ENCODE assay signal across 18 cellular contexts in genomic region chr2:163657257-163657656, GRCh38.
DNase-seq lines count a peak whose midpoint lies in the region; ATAC-seq and TF ChIP-seq lines count a peak whose summit lies in the region.
"Had no signal": no experiment of that assay in that cellular context is flagged by ENCODE, and none has a peak within 500 bp of the region (broad histone marks: within the 10 kb centered on the region; RNA-seq: fewer than 3 reads in every experiment).

No MANE protein-coding gene starts in this region.

- ATAC-seq in heart right ventricle (no peak), thoracic aorta (ENCODE audit: insufficient number of reproducible peaks, low FRiP score, low read depth) (no peak), GM21528 (IDR thresholded peaks at IDR 0.05; ENCODE audit: low FRiP score, unreplicated experiment) (no peak)
- ATAC-seq: activated CD4-positive, alpha-beta T cell treated with anti-CD3 and anti-CD28 coated beads for 36 hours; right lobe of liver had no signal

- peak overlapping the region in 8 of 10 donors; percentile 5 to 76 (median 65) for H3K27ac ChIP-seq in heart right ventricle
- peak overlapping the region in 1 of 2 donors; percentile 63 for H3K27ac ChIP-seq in right atrium auricular region
- H3K27ac ChIP-seq in thoracic aorta: peak overlapping the region; percentile 13 to 61
- H3K27ac ChIP-seq: BLaER1 treated with 17β-estradiol and CSF1 and Interleukin-3, amounts not matched to agents 10 nM and 100 nM; ovary; right lobe of liver had no signal

- H3K36me3 ChIP-seq in heart right ventricle: no peaks in the 10 kb centered on the region
- no peaks in the 10 kb centered on the region for H3K36me3 ChIP-seq in right atrium auricular region
- no peaks in the 10 kb centered on the region for H3K36me3 ChIP-seq in thoracic aorta
- H3K36me3 ChIP-seq: BLaER1 treated with 17β-estradiol and CSF1 and Interleukin-3, amounts not matched to agents 10 nM and 100 nM; ovary; right lobe of liver had no signal

- 66 to 71% methylated on average over 3 of the region's 3 CpGs for WGBS in heart right ventricle, 2 donors

- H3K9me3 ChIP-seq in heart right ventricle (no peaks in the 10 kb centered on the region), right atrium auricular region (no peaks in the 10 kb centered on the region), thoracic aorta (no peaks in the 10 kb centered on the region)
- H3K9me3 ChIP-seq: ovary, right lobe of liver had no signal

- intact Hi-C loops in heart right ventricle (cut with DNase I): loop anchor here in 4 of 10 donors (5.0 to 10.0 kb wide), 4 partner anchors 50 to 78 kb away; partner anchors contain the start of gene FIGN (in 1 of the 4)

- TF ChIP-seq CTCF in heart right ventricle (IDR thresholded peaks at IDR 0.05) (no peak), right atrium auricular region (IDR thresholded peaks at IDR 0.05) (no peak), foreskin fibroblast (IDR thresholded peaks at IDR 0.05; ENCODE audit: low read depth, low read length) (no peak), thoracic aorta (IDR thresholded peaks at IDR 0.05) (no peak)

- H3K4me1 ChIP-seq in heart right ventricle (peaks cover 0 to 46% (median 11%) of the 10 kb centered on the region in 9 donors), right atrium auricular region (peaks cover 0 to 24% of the 10 kb centered on the region in 2 donors), thoracic aorta (ENCODE audit: control insufficient read depth in 1 of 2, low read depth in 2 of 2) (peaks cover 36 to 63% of the 10 kb centered on the region in 2 donors)
- H3K4me1 ChIP-seq: BLaER1 treated with 17β-estradiol and CSF1 and Interleukin-3, amounts not matched to agents 10 nM and 100 nM; right lobe of liver had no signal

- no peaks in the 10 kb centered on the region for H3K27me3 ChIP-seq in heart right ventricle
- H3K27me3 ChIP-seq in right atrium auricular region: no peaks in the 10 kb centered on the region
- no peaks in the 10 kb centered on the region for H3K27me3 ChIP-seq in thoracic aorta (replicated peaks; ENCODE audit: insufficient read depth)
- H3K27me3 ChIP-seq: BLaER1 treated with 17β-estradiol and CSF1 and Interleukin-3, amounts not matched to agents 10 nM and 100 nM; ovary; right lobe of liver had no signal

- H3K4me3 ChIP-seq in heart right ventricle (no peak overlapping the region), right atrium auricular region (no peak overlapping the region), foreskin fibroblast (ENCODE audit: low read depth in 1 of 2, low read length in 2 of 2) (no peak overlapping the region), thoracic aorta (no peak overlapping the region)
- H3K4me3 ChIP-seq: BLaER1 treated with 17β-estradiol and CSF1 and Interleukin-3, amounts not matched to agents 10 nM and 100 nM; lung; ovary; right lobe of liver had no signal

- DNase-seq in heart right ventricle: no peak
- no peak for DNase-seq in right atrium auricular region (ENCODE audit: low spot score)
- peak; percentile 46 for DNase-seq in astrocyte of the hippocampus (ENCODE audit: low read depth, low spot score)
- peak; percentile 33 to 53 for DNase-seq in foreskin fibroblast
- DNase-seq in thoracic aorta (ENCODE audit: low spot score): no peak
- DNase-seq in epidermal melanocyte (ENCODE audit: insufficient read length, low spot score): no peak
- no peak for DNase-seq in C1 segment of cervical spinal cord (lab: John Stamatoyannopoulos, UW)
- DNase-seq: activated CD4-positive, alpha-beta T cell treated with anti-CD3 and anti-CD28 coated beads for 36 hours; caudate nucleus; hippocampal formation; islet precursor cell; NCI-H1417; NCI-H526; ovary; right lobe of liver had no signal

Comparison
In these comparisons a context has a peak if more than half of its experiments do, and no peak if none do; other contexts are left out.
1. DNase-seq: peak in astrocyte of the hippocampus (single experiment) and foreskin fibroblast (2 of 2); none in heart right ventricle (0 of 2), right atrium auricular region (single experiment), thoracic aorta (single experiment), epidermal melanocyte (single experiment) and C1 segment of cervical spinal cord (0 of 14).